ENCODE assay signal across 9 cellular contexts in genomic region chr7:103065666-103066065, GRCh38. TPM values are rescaled to one million over a fixed set of nuclear protein-coding genes. Genes with fewer than 3 reads are reported as not detected.
DNase-seq lines count a peak whose midpoint lies in the region; ATAC-seq and TF ChIP-seq lines count a peak whose summit lies in the region.
"Had no signal": no experiment of that assay in that cellular context is flagged by ENCODE, and none has a peak within 500 bp of the region (broad histone marks: within the 10 kb centered on the region; RNA-seq: fewer than 3 reads in every experiment).

No MANE protein-coding gene starts in this region.

- no peaks in the 10 kb centered on the region for H3K4me1 Mint-ChIP-seq in CD4-positive, CD25-positive, alpha-beta regulatory T cell

- peaks cover 16% of the 10 kb centered on the region for H3K27me3 Mint-ChIP-seq in CD4-positive, CD25-positive, alpha-beta regulatory T cell

- H3K27ac ChIP-seq in CD4-positive, CD25-positive, alpha-beta regulatory T cell (ENCODE audit: insufficient read depth, low read length, poor library complexity, severe bottlenecking) = no peak overlapping the region
- no peak overlapping the region for H3K27ac ChIP-seq in cardiac muscle cell
- H3K27ac ChIP-seq: neutrophil had no signal

- no peaks in the 10 kb centered on the region for H3K4me1 ChIP-seq in CD4-positive, CD25-positive, alpha-beta regulatory T cell (ENCODE audit: control insufficient read depth, insufficient read depth, low read length, poor library complexity, severe bottlenecking)
- H3K4me1 ChIP-seq in cardiac muscle cell (ENCODE audit: low read depth) = no peaks in the 10 kb centered on the region

- H3K27me3 ChIP-seq in CD4-positive, CD25-positive, alpha-beta regulatory T cell (ENCODE audit: control insufficient read depth, insufficient read depth, low read length) = no peaks in the 10 kb centered on the region
- H3K27me3 ChIP-seq in cardiac muscle cell = no peaks in the 10 kb centered on the region
- H3K27me3 ChIP-seq: neutrophil had no signal

- H3K27ac Mint-ChIP-seq in CD4-positive, CD25-positive, alpha-beta regulatory T cell = no peak overlapping the region

- TF ChIP-seq CTCF in cardiac muscle cell (IDR thresholded peaks at IDR 0.05; ENCODE audit: low read depth, low read length) = peak; percentile 60

- H3K9me3 Mint-ChIP-seq in CD4-positive, CD25-positive, alpha-beta regulatory T cell = no peaks in the 10 kb centered on the region

- no peaks in the 10 kb centered on the region for H3K9me3 ChIP-seq in CD4-positive, CD25-positive, alpha-beta regulatory T cell (ENCODE audit: control insufficient read depth in 2 of 2, low read length in 2 of 2)
- H3K9me3 ChIP-seq in cardiac muscle cell (ENCODE audit: low read depth) = no peaks in the 10 kb centered on the region
- H3K9me3 ChIP-seq: neutrophil had no signal

- no peaks in the 10 kb centered on the region for H3K36me3 ChIP-seq in CD4-positive, CD25-positive, alpha-beta regulatory T cell (ENCODE audit: control insufficient read depth, insufficient read depth, low read length)
- no peaks in the 10 kb centered on the region for H3K36me3 ChIP-seq in cardiac muscle cell
- H3K36me3 ChIP-seq: neutrophil had no signal

- ATAC-seq in CD4-positive, CD25-positive, alpha-beta regulatory T cell (ENCODE audit: low read depth in 2 of 2) = peak; percentile 46 to 57
- ATAC-seq in GM21367 (IDR thresholded peaks at IDR 0.05; ENCODE audit: unreplicated experiment) (peak; percentile 54), GM21723 (IDR thresholded peaks at IDR 0.05; ENCODE audit: unreplicated experiment) (no peak), HG02938 (IDR thresholded peaks at IDR 0.05; ENCODE audit: unreplicated experiment) (no peak)

- no peaks in the 10 kb centered on the region for H3K36me3 Mint-ChIP-seq in CD4-positive, CD25-positive, alpha-beta regulatory T cell

- no peak overlapping the region for H3K4me3 ChIP-seq in CD4-positive, CD25-positive, alpha-beta regulatory T cell (ENCODE audit: low read depth, low read length)
- no peak overlapping the region for H3K4me3 ChIP-seq in cardiac muscle cell

- DNase-seq in CD4-positive, CD25-positive, alpha-beta regulatory T cell = peak; percentile 12 to 45 (median 18)
- DNase-seq in NCI-H526 (lab: John Stamatoyannopoulos, UW) = peak; percentile 43 to 86
- DNase-seq in activated T-cell treated with anti-CD3 and anti-CD28 coated beads for 48 hours (ENCODE audit: low read depth) = peak; percentile 41
- DNase-seq in cardiac muscle cell (ENCODE audit: low read depth in 1 of 2, low spot score in 1 of 2) = peak; percentile 45 to 56
- peak in 2 of 3 donors; percentile 18 to 24 for DNase-seq in stimulated activated CD4-positive, alpha-beta T cell treated with anti-CD3 and anti-CD28 coated beads, TNF-alpha, amount 100 ng/mL, for 48 hours (ENCODE audit: low read depth in 3 of 3)

- no peak overlapping the region for H3K4me3 Mint-ChIP-seq in CD4-positive, CD25-positive, alpha-beta regulatory T cell

RNA-seq across cellular contexts. Expression of gene FBXL13, which starts 8.9 kb away (rescaled TPM):
- not detected for total RNA-seq in CD4-positive, CD25-positive, alpha-beta regulatory T cell
- under 1 TPM in 2 of 4 donors, not detected in 2; 0.19 to 0.42 TPM for polyA plus RNA-seq in CD4-positive, CD25-positive, alpha-beta regulatory T cell
- 1.8 and 2.2 TPM in 2 replicates for total RNA-seq in cardiac muscle cell
- polyA plus RNA-seq in cardiac muscle cell = 2.1 and 3.4 TPM in 2 replicates

RNA-seq across cellular contexts. Expression of gene ARMC10, which starts 9.3 kb away (rescaled TPM):
- 16.3 TPM for total RNA-seq in CD4-positive, CD25-positive, alpha-beta regulatory T cell
- polyA plus RNA-seq in CD4-positive, CD25-positive, alpha-beta regulatory T cell = 10 to 100 TPM; 36.7 to 51.2 (median 44.5) TPM
- total RNA-seq in cardiac muscle cell = 29.7 and 33.9 TPM in 2 replicates
- polyA plus RNA-seq in cardiac muscle cell = 38.4 and 57.6 TPM in 2 replicates

Comparison
In these comparisons a context has a peak if more than half of its experiments do, and no peak if none do; other contexts are left out.
1. ATAC-seq: peak in CD4-positive, CD25-positive, alpha-beta regulatory T cell (2 of 2) and GM21367 (single experiment); none in GM21723 (single experiment) and HG02938 (single experiment).
2. Peak in every context shown above with its lines, with median percentiles within 50 percentile points of each other: DNase-seq.